In the genomic region with DNA sequence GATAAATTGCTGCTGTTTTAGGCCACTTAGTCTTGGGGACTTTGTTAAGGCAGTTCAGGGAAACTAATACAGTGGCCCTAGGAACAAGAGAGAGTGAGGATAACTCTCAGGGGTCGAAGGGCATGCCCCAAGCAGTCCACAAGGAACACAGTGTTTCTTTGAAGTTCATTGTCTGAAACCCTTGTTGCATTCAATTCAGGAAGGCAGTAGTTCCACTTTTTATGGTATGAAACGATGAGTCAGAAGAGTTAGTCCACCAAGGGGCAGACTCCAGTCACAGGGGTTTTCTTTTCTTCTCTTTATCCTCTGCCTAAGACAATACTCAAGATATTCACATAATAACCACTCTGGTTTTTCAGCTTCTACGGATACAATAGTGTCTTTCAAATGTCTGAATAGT, we compare ENCODE assay signal across 12 cellular contexts. TPM values are rescaled to one million over a fixed set of nuclear protein-coding genes. Genes with fewer than 3 reads are reported as not detected.
DNase-seq lines count a peak whose midpoint lies in the region; ATAC-seq, FAIRE-seq and TF ChIP-seq lines count a peak whose summit lies in the region.
"Had no signal": no experiment of that assay in that cellular context is flagged by ENCODE, and none has a peak within 500 bp of the region (broad histone marks: within the 10 kb centered on the region; RNA-seq: fewer than 3 reads in every experiment).

No MANE protein-coding gene starts in this region.

- no peaks in the 10 kb centered on the region for H3K79me2 ChIP-seq in PC-3 (ENCODE audit: low read length)

- H3K9me3 ChIP-seq in PC-3 (ENCODE audit: low read length): no peaks in the 10 kb centered on the region
- no peaks in the 10 kb centered on the region for H3K9me3 ChIP-seq in small intestine (ENCODE audit: control insufficient read depth, low read depth)

- H3K9me2 ChIP-seq in PC-3 (replicated peaks; ENCODE audit: low read length): no peaks in the 10 kb centered on the region

- intact Hi-C loops in PC-3 (cut with micrococcal nuclease): loop anchor here (10.0 kb wide), 1 partner anchor 197 kb away; no protein-coding TSS in a partner anchor

- H4K20me1 ChIP-seq in PC-3 (ENCODE audit: low read length): no peaks in the 10 kb centered on the region

- ATAC-seq in GM19452 (IDR thresholded peaks at IDR 0.05; ENCODE audit: unreplicated experiment) (peak; percentile 66), HG02938 (IDR thresholded peaks at IDR 0.05; ENCODE audit: unreplicated experiment) (peak; percentile 84), PC-3 (peak; percentile 37; the same call in 1 of the 2 replicates), GM21576 (IDR thresholded peaks at IDR 0.05; ENCODE audit: unreplicated experiment) (no peak)

- H3K9ac ChIP-seq in PC-3 (ENCODE audit: low read length): no peak overlapping the region

- H3F3A ChIP-seq in PC-3 (ENCODE audit: low read length, unreplicated experiment): no peaks in the 10 kb centered on the region

- FAIRE-seq in small intestine (lab: Jason Lieb, UNC): no peak

- TF ChIP-seq CTCF in PC-3 (conservative IDR thresholded peaks at IDR 0.05; ENCODE audit: low read depth, low read length): no peak

- CTCF ChIA-PET in PC-3 (lab: Charles Lee): no interaction called here

- H3K4me3 ChIP-seq in PC-3 (ENCODE audit: low read length) (no peak overlapping the region), small intestine (ENCODE audit: low read depth in 1 of 2, low read length in 2 of 2) (no peak overlapping the region)

- no peak overlapping the region for H3K4me2 ChIP-seq in PC-3 (ENCODE audit: low read length)

- H3K4me1 ChIP-seq in PC-3 (ENCODE audit: insufficient read depth, low read length) (peaks cover 5% of the 10 kb centered on the region; the same call in 1 of the 2 replicates), small intestine (ENCODE audit: control insufficient read depth in 2 of 2, insufficient read depth in 1 of 2, low read depth in 1 of 2, low read length in 1 of 2) (no peaks in the 10 kb centered on the region)

- POLR2A ChIA-PET in PC-3 (lab: Charles Lee; ENCODE audit: unreplicated experiment): no interaction called here

- H3K36me3 ChIP-seq in PC-3 (ENCODE audit: low read depth, low read length) (no peaks in the 10 kb centered on the region), small intestine (ENCODE audit: control insufficient read depth in 2 of 2, insufficient read depth in 2 of 2, low read length in 2 of 2) (no peaks in the 10 kb centered on the region)

- BruUV-seq in PC-3 (replicated peaks; lab: Mats Ljungman, UMichigan): no TSS peak

- H3K27ac ChIP-seq in PC-3 (ENCODE audit: low read length): no peak overlapping the region; the same call in 1 of the 2 replicates
- no peak overlapping the region for H3K27ac ChIP-seq in small intestine (ENCODE audit: low read depth in 1 of 2, low read length in 1 of 2)

- DNase-seq in PC-3 (peak; percentile 45), small intestine (peak; percentile 13), NCI-H446 treated with DMSO at 0.1 percent for 48 hours (lab: John Stamatoyannopoulos, UW) (no peak), NCI-H2107 (lab: John Stamatoyannopoulos, UW) (no peak), HuH-7.5 (ENCODE audit: low spot score) (no peak)
- DNase-seq: activated CD4-positive, alpha-beta T cell treated with anti-CD3 and anti-CD28 coated beads for 4 hours; aorta; HCEC 1CT; mesendoderm had no signal

- H2AFZ ChIP-seq in PC-3 (ENCODE audit: low read length): no peak overlapping the region

- WGBS in small intestine, 3 donors: 13 to 33% (median 24%) methylated on average over 3 of the region's 3 CpGs

- H3K27me3 ChIP-seq in PC-3 (ENCODE audit: low read length) (no peaks in the 10 kb centered on the region), small intestine (ENCODE audit: control insufficient read depth in 2 of 2, insufficient read depth in 2 of 2, low read length in 2 of 2) (no peaks in the 10 kb centered on the region)

RNA-seq across cellular contexts. Expression of gene TICRR, which starts 23.8 kb away (rescaled TPM):
- 14.3 and 18.4 TPM in 2 replicates for total RNA-seq in PC-3 (2014; rRNA removed)
- 1 to 10 TPM in 1 of 3 donors, under 1 TPM in 1, not detected in 1; 0.22 to 3.7 TPM for polyA plus RNA-seq in small intestine

RNA-seq across cellular contexts. Expression of gene RHCG, which starts 55.1 kb away (rescaled TPM):
- not detected in 2 replicates for total RNA-seq in PC-3 (2014; rRNA removed)
- polyA plus RNA-seq in small intestine: 1 to 10 TPM in 2 of 3 donors, under 1 TPM in 1; 0.81 to 2.2 (median 1.9) TPM
- total RNA-seq: aorta had no signal

Comparison
In these comparisons a context has a peak if more than half of its experiments do, and no peak if none do; other contexts are left out.
1. DNase-seq: peak in PC-3 (single experiment) and small intestine (single experiment); none in NCI-H446 treated with DMSO at 0.1 percent for 48 hours (single experiment), NCI-H2107 (single experiment) and HuH-7.5 (single experiment).